Comparison of ENCODE assay signal across 18 cellular contexts in the genomic region with DNA sequence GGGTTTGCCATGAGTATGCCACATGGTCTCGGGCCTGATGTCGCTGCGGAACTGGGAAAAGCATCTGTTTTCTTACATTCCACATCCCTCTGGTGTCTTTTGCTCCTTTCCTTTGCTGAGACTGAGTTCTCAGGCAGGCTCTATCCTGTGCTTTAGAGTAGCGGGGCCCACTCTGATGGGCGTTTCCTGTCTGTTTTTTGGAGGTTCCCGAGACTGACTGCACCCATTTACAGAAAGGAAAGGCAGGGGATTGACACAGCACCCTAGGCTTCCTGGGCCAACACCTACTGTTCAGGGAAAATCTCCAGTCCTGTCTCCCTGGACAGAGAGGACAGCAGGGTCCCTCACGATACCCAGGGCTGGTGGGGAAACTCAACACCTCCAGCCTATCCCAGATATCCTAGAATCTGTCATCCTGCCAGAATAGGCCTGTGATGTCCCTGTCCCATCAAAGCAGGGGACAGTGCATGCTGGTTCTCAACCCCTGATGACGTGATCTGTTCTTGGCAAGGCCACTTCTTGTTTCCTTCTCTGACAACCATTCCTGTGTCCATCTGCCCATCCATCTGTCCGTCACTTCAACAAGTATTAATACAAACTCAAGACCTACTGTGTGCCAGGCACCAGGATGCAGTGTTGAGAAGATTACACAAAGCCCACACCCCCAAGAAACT. TPM values are rescaled to one million over a fixed set of nuclear protein-coding genes. Genes with fewer than 3 reads are reported as not detected.
A peak's percentile ranks its signal among the peaks of the same experiment; 100 is the strongest.
DNase-seq lines count a peak whose midpoint lies in the region; ATAC-seq, FAIRE-seq and TF ChIP-seq lines count a peak whose summit lies in the region.
"Had no signal": no experiment of that assay in that cellular context is flagged by ENCODE, and none has a peak within 500 bp of the region (broad histone marks: within the 10 kb centered on the region; RNA-seq: fewer than 3 reads in every experiment).

No MANE protein-coding gene starts in this region.

- ATAC-seq in K562 (no peak), GM21786 (IDR thresholded peaks at IDR 0.05; ENCODE audit: unreplicated experiment) (no peak), HG03378 (IDR thresholded peaks at IDR 0.05; ENCODE audit: unreplicated experiment) (no peak)
- ATAC-seq: sciatic nerve had no signal

- WGBS in K562 (ENCODE audit: insufficient coverage, low coverage, missing lambda C conversion rate), result 85% methylated on average over 8 of the region's 9 CpGs

- H2AFZ ChIP-seq in K562 (ENCODE audit: low read depth, low read length), result no peak overlapping the region

- no peaks in the 10 kb centered on the region for H3K9me3 Mint-ChIP-seq in osteocyte (ENCODE audit: unreplicated experiment)
- H3K9me3 Mint-ChIP-seq: activated T-cell treated with anti-CD3 and anti-CD28 coated beads, Interleukin-2, amount 50 U/mL, for 24 hours had no signal

- peak overlapping the region; percentile 44 for H3K27ac Mint-ChIP-seq in osteocyte (ENCODE audit: unreplicated experiment)
- H3K27ac Mint-ChIP-seq: activated T-cell treated with anti-CD3 and anti-CD28 coated beads, Interleukin-2, amount 50 U/mL, for 24 hours had no signal

- in situ Hi-C loops in G401 (cut with HindIII; ENCODE audit: low sequenced_read_pairs), result no loop called here
- in situ Hi-C loops in K562 (cut with MboI), result no loop called here

- CTCF ChIA-PET in K562 (lab: Yijun Ruan, JAX; ENCODE audit: low intra/inter-chr PET ratio), result no interaction called here

- H3K36me3 ChIP-seq in K562 (ENCODE audit: control insufficient read depth, insufficient read depth, low read length) (no peaks in the 10 kb centered on the region), left ventricle myocardium inferior (no peaks in the 10 kb centered on the region)
- H3K36me3 ChIP-seq: ascending aorta had no signal

- H3K27me3 Mint-ChIP-seq in osteocyte (ENCODE audit: unreplicated experiment), result no peaks in the 10 kb centered on the region
- H3K27me3 Mint-ChIP-seq: activated T-cell treated with anti-CD3 and anti-CD28 coated beads, Interleukin-2, amount 50 U/mL, for 24 hours had no signal

- no peaks in the 10 kb centered on the region for H3K9me1 ChIP-seq in K562 (ENCODE audit: control insufficient read depth, insufficient read depth, low read length)

- no peak for TF ChIP-seq POLR2A in K562 (conservative IDR thresholded peaks at IDR 0.05)

- H3K79me2 ChIP-seq in K562 (ENCODE audit: control insufficient read depth, insufficient read depth, low read length), result no peaks in the 10 kb centered on the region

- peak overlapping the region in 1 of 2 experiments; percentile 18; a peak in 1 of 4 replicates for H3K9ac ChIP-seq in K562 (ENCODE audit: insufficient read depth in 1 of 2, low read depth in 2 of 2, low read length in 2 of 2)

- no peak overlapping the region for H3K4me2 ChIP-seq in K562 (ENCODE audit: insufficient read depth, low read length)

- FAIRE-seq in K562 (lab: Jason Lieb, UNC), result no peak
- FAIRE-seq: colon had no signal

- no peak overlapping the region for H3K4me3 Mint-ChIP-seq in osteocyte (ENCODE audit: unreplicated experiment)
- H3K4me3 Mint-ChIP-seq: activated T-cell treated with anti-CD3 and anti-CD28 coated beads, Interleukin-2, amount 50 U/mL, for 24 hours; endodermal cell had no signal

- peak; percentile 73 for DNase-seq in G401 (ENCODE audit: low spot score)
- DNase-seq in K562 (ENCODE audit: extremely low read depth in 1 of 4, low spot score in 3 of 4), result no peak
- no peak for DNase-seq in left ventricle myocardium inferior
- no peak for DNase-seq in osteocyte (ENCODE audit: extremely low spot score, unreplicated experiment)
- no peak for DNase-seq in NCI-H2081 (lab: John Stamatoyannopoulos, UW)
- DNase-seq in NCI-H69 (lab: John Stamatoyannopoulos, UW), result no peak
- DNase-seq: activated CD4-positive, CD25-positive, alpha-beta regulatory T cell treated with anti-CD3 and anti-CD28 coated beads, Interleukin-2, amount 50 U/mL, for 72 hours; activated naive CD4-positive, alpha-beta T cell treated with Interleukin-2 at 50 U/mL for 16 hours; activated T-cell treated with anti-CD3 and anti-CD28 coated beads, Interleukin-2, amount 50 U/mL, for 24 hours; endodermal cell; NCI-H1417; NCI-H526 had no signal

- intact Hi-C loops in K562 (cut with micrococcal nuclease) (no loop called here), left ventricle myocardium inferior (cut with micrococcal nuclease) (loop anchor here (10.0 kb wide), 1 partner anchor 216 kb away; no protein-coding TSS in a partner anchor)

- H3K36me3 Mint-ChIP-seq in osteocyte (ENCODE audit: unreplicated experiment), result peaks cover 6% of the 10 kb centered on the region

- TF ChIP-seq CTCF in K562 (IDR thresholded peaks at IDR 0.05 in 2 of 3, conservative IDR thresholded peaks at IDR 0.05 in 1 of 3; ENCODE audit: insufficient read depth in 2 of 3, low read depth in 1 of 3, low read length in 3 of 3), result no peak
- no peak for TF ChIP-seq CTCF in left ventricle myocardium inferior (IDR thresholded peaks at IDR 0.05; ENCODE audit: borderline replicate concordance)
- no peak for TF ChIP-seq CTCF in osteocyte (IDR thresholded peaks at IDR 0.05)

- BruUV-seq in K562 (replicated peaks; lab: Mats Ljungman, UMichigan), result no TSS peak

- H3K27me3 ChIP-seq in K562 (ENCODE audit: control insufficient read depth in 2 of 2, insufficient read depth in 2 of 2, low read length in 2 of 2) (no peaks in the 10 kb centered on the region), left ventricle myocardium inferior (ENCODE audit: low read depth) (no peaks in the 10 kb centered on the region)
- H3K27me3 ChIP-seq: ascending aorta had no signal

- no peak for TF ChIP-seq EP300 in K562 (IDR thresholded peaks at IDR 0.05; ENCODE audit: low read length)

- POLR2A ChIA-PET in K562 (lab: Yijun Ruan, JAX), result interaction anchor here (1.1 kb wide), 1 partner anchor 9 kb away, joined by 8 read pairs; no protein-coding TSS in a partner anchor

- H4K20me1 ChIP-seq in K562 (replicated peaks; ENCODE audit: control insufficient read depth, insufficient read depth, low read length), result no peaks in the 10 kb centered on the region

- H3K4me3 ChIP-seq in K562 (no peak overlapping the region), left ventricle myocardium inferior (no peak overlapping the region)
- H3K4me3 ChIP-seq: ascending aorta had no signal

- peaks cover 0 to 49% of the 10 kb centered on the region in 2 experiments; a peak in 3 of 5 replicates for H3K4me1 ChIP-seq in K562 (replicated peaks in 1 of 2; ENCODE audit: control insufficient read depth in 2 of 2, insufficient read depth in 2 of 2, low read length in 2 of 2)
- H3K4me1 ChIP-seq in left ventricle myocardium inferior, result peaks cover 6% of the 10 kb centered on the region
- H3K4me1 ChIP-seq: ascending aorta had no signal

- TF ChIP-seq RAD21 in K562 (CRISPR knock-in tag; conservative IDR thresholded peaks at IDR 0.05 in 1 of 2, IDR thresholded peaks at IDR 0.05 in 1 of 2), result no peak

- H3K9me3 ChIP-seq in K562 (replicated peaks; ENCODE audit: control insufficient read depth, insufficient read depth, low read depth, low read length) (no peaks in the 10 kb centered on the region), left ventricle myocardium inferior (replicated peaks) (no peaks in the 10 kb centered on the region)
- H3K9me3 ChIP-seq: ascending aorta had no signal

- H3K27ac ChIP-seq in K562 (ENCODE audit: extremely low read depth, low read depth, low read length) (no peak overlapping the region), left ventricle myocardium inferior (replicated peaks) (peak overlapping the region; percentile 36)
- H3K27ac ChIP-seq: ascending aorta had no signal

- peaks cover 24% of the 10 kb centered on the region for H3K4me1 Mint-ChIP-seq in osteocyte (ENCODE audit: unreplicated experiment)
- H3K4me1 Mint-ChIP-seq: endodermal cell had no signal

RNA-seq across cellular contexts. Expression of a gene that starts 42.2 kb away (rescaled TPM):
- 5,595 and 6,819 TPM in 2 replicates for total RNA-seq in G401 (2014; rRNA removed; shearing (Covaris generic))
- total RNA-seq in K562 (2011; cell fraction: chromatin; rRNA removed; ENCODE audit: low replicate concordance), result 264 and 482 TPM in 2 replicates
- 393 and 500 TPM in 2 replicates for total RNA-seq in K562 (2011; cell fraction: nucleolus; rRNA removed)
- 388 and 427 TPM in 2 replicates for total RNA-seq in K562 (2011; cell fraction: nucleoplasm; rRNA removed)
- total RNA-seq in K562 (2014; rRNA removed) (1,572 and 2,328 TPM in 2 replicates), K562 (2014; rRNA removed; fragmentation: Illumina TruSeq; extraction: Trizol) (512 and 566 TPM in 2 replicates), K562 (2015; rRNA removed; fragmentation: Illumina TruSeq; extraction: Trizol) (568 and 574 TPM in 2 replicates), K562 (2021) (1,775 and 1,801 TPM in 2 replicates), left ventricle myocardium inferior (342 TPM), osteocyte (4,236 and 4,267 TPM in 2 replicates)
- polyA plus RNA-seq in K562 (2011; rRNA removed) (224 and 602 TPM in 2 replicates), K562 (2014; fragmentation: Illumina TruSeq; extraction: Trizol) (990 and 2,987 TPM in 2 replicates), K562 (2014; fragmentation: Nextera tagmentation; extraction: Ambion mirVana) (100 to 1,000 TPM; 259 to 386 TPM), K562 (2014; rRNA removed) (831 and 1,109 TPM in 2 replicates)
- polyA plus RNA-seq in K562 (2011; cell fraction: cytosol; rRNA removed), result 901 and 1,415 TPM in 2 replicates
- polyA plus RNA-seq in K562 (2011; cell fraction: nucleus; rRNA removed), result 1,206 and 1,333 TPM in 2 replicates
- polyA plus RNA-seq in K562 (2012), result 1,311 and 3,206 TPM in 2 replicates
- 205 and 410 TPM in 2 replicates for polyA minus RNA-seq in K562 (2011; rRNA and poly(A)+ RNA removed)
- 580 and 1,178 TPM in 2 replicates for polyA minus RNA-seq in K562 (2011; cell fraction: cytosol; rRNA and poly(A)+ RNA removed)
- polyA minus RNA-seq in K562 (2011; cell fraction: nucleus; rRNA and poly(A)+ RNA removed), result 230 and 388 TPM in 2 replicates

RNA-seq across cellular contexts. Expression of a gene that starts 57.8 kb away (rescaled TPM):
- 0.80 and 1.4 TPM in 2 replicates for total RNA-seq in G401 (2014; rRNA removed; shearing (Covaris generic))
- total RNA-seq in K562 (2011; cell fraction: chromatin; rRNA removed; ENCODE audit: low replicate concordance), result 0.23 TPM in 1 of 2 replicates, not detected in the other
- total RNA-seq in K562 (2011; cell fraction: nucleolus; rRNA removed), result 0.26 and 0.33 TPM in 2 replicates
- total RNA-seq in K562 (2011; cell fraction: nucleoplasm; rRNA removed), result 0.37 TPM in 1 of 2 replicates, not detected in the other
- not detected in 2 replicates for total RNA-seq in K562 (2014; rRNA removed)
- total RNA-seq in K562 (2014; rRNA removed; fragmentation: Illumina TruSeq; extraction: Trizol), result not detected in 2 replicates
- not detected in 2 replicates for total RNA-seq in K562 (2015; rRNA removed; fragmentation: Illumina TruSeq; extraction: Trizol)
- not detected in 2 replicates for total RNA-seq in K562 (2021)
- not detected in 2 replicates for polyA plus RNA-seq in K562 (2011; rRNA removed)
- not detected in 2 replicates for polyA plus RNA-seq in K562 (2011; cell fraction: cytosol; rRNA removed)
- 0.14 TPM in 1 of 2 replicates, not detected in the other for polyA plus RNA-seq in K562 (2011; cell fraction: nucleus; rRNA removed)
- 0.25 and 0.30 TPM in 2 replicates for polyA plus RNA-seq in K562 (2012)
- not detected in 2 replicates for polyA plus RNA-seq in K562 (2014; fragmentation: Illumina TruSeq; extraction: Trizol)
- not detected for polyA plus RNA-seq in K562 (2014; fragmentation: Nextera tagmentation; extraction: Ambion mirVana)
- 0.08 TPM in 1 of 2 replicates, not detected in the other for polyA plus RNA-seq in K562 (2014; rRNA removed)
- not detected in 2 replicates for polyA minus RNA-seq in K562 (2011; rRNA and poly(A)+ RNA removed)
- not detected in 2 replicates for polyA minus RNA-seq in K562 (2011; cell fraction: cytosol; rRNA and poly(A)+ RNA removed)
- polyA minus RNA-seq in K562 (2011; cell fraction: nucleus; rRNA and poly(A)+ RNA removed), result 0.13 TPM in 1 of 2 replicates, not detected in the other
- total RNA-seq in left ventricle myocardium inferior, result 0.38 TPM
- total RNA-seq in osteocyte, result 3.0 and 3.7 TPM in 2 replicates
- total RNA-seq: ascending aorta had no signal
- polyA plus RNA-seq: liver had no signal
